8 cellular contexts compared by ENCODE assay signal in genomic region chr11:77047007-77047927, GRCh38. TPM values are rescaled to one million over a fixed set of nuclear protein-coding genes. Genes with fewer than 3 reads are reported as not detected.
A peak's percentile ranks its signal among the peaks of the same experiment; 100 is the strongest.
DNase-seq lines count a peak whose midpoint lies in the region; ATAC-seq and TF ChIP-seq lines count a peak whose summit lies in the region.

No MANE protein-coding gene starts in this region.

- TF ChIP-seq CTCF in GM10266 (IDR thresholded peaks at IDR 0.05; ENCODE audit: control insufficient read depth, insufficient read depth, low read depth, missing control alignments) (peak; percentile 67), left ventricle myocardium inferior (IDR thresholded peaks at IDR 0.05; ENCODE audit: borderline replicate concordance) (peak; percentile 74), prostate gland (IDR thresholded peaks at IDR 0.05) (peak; percentile 40 to 85 (median 80))

- H3K9me3 ChIP-seq in left ventricle myocardium inferior (replicated peaks) (no peaks in the 10 kb centered on the region), prostate gland (no peaks in the 10 kb centered on the region)

- peak; percentile 80 for ATAC-seq in HG02610 (IDR thresholded peaks at IDR 0.05; ENCODE audit: unreplicated experiment)

- 11% methylated on average over 15 of the region's 15 CpGs for WGBS in prostate gland

- no peak overlapping the region for H3K27ac ChIP-seq in left ventricle myocardium inferior (replicated peaks)
- peak overlapping the region in 1 of 2 donors; percentile 21 for H3K27ac ChIP-seq in prostate gland

- intact Hi-C loops in left ventricle myocardium inferior (cut with micrococcal nuclease) (loop anchor here (5.0 kb wide), 1 partner anchor 140 kb away; no protein-coding TSS in a partner anchor), prostate gland (cut with DNase I) (loop anchor here (1.0 to 10.0 kb wide), 5 partner anchors 44 to 312 kb away; no protein-coding TSS in a partner anchor)

- DNase-seq in GM10266 (ENCODE audit: extremely low spot score) (peak; percentile 81), NCI-H1105 (lab: John Stamatoyannopoulos, UW) (peak; percentile 56), SKM-1 treated with dmso at 0.1 percent for 144 hours (lab: John Stamatoyannopoulos, UW; ENCODE audit: unreplicated experiment) (peak; percentile 84), amniotic epithelial cell (ENCODE audit: low read depth) (peak; percentile 90), left ventricle myocardium inferior (peak; percentile 36), prostate gland (ENCODE audit: low spot score) (peak; percentile 87), 8988T (no peak)

- H3K27me3 ChIP-seq in left ventricle myocardium inferior (ENCODE audit: low read depth): peaks cover 40% of the 10 kb centered on the region
- no peaks in the 10 kb centered on the region for H3K27me3 ChIP-seq in prostate gland (replicated peaks; ENCODE audit: insufficient read depth)

- no peak for TF ChIP-seq POLR2A in prostate gland (IDR thresholded peaks at IDR 0.05)

- H3K4me3 ChIP-seq in left ventricle myocardium inferior (peak overlapping the region; percentile 56), prostate gland (peak overlapping the region in 1 of 2 donors; percentile 10)

- H3K4me1 ChIP-seq in left ventricle myocardium inferior: peaks cover 13% of the 10 kb centered on the region
- no peaks in the 10 kb centered on the region for H3K4me1 ChIP-seq in prostate gland (replicated peaks)

- H3K36me3 ChIP-seq in left ventricle myocardium inferior (no peaks in the 10 kb centered on the region), prostate gland (no peaks in the 10 kb centered on the region)

RNA-seq across cellular contexts. Expression of gene B3GNT6, which starts 13.1 kb away (rescaled TPM):
- not detected for total RNA-seq in left ventricle myocardium inferior
- total RNA-seq in prostate gland: under 1 TPM in 1 of 2 donors, not detected in 1; 0.46 TPM

RNA-seq across cellular contexts. Expression of gene CAPN5, which starts 19.5 kb away (rescaled TPM):
- 2.3 TPM for total RNA-seq in left ventricle myocardium inferior
- total RNA-seq in prostate gland: 10 to 100 TPM; 28.6 to 83.5 TPM

RNA-seq across cellular contexts. Expression of gene OMP, which starts 55.4 kb away (rescaled TPM):
- total RNA-seq in left ventricle myocardium inferior (not detected), prostate gland (1 to 10 TPM in 1 of 2 donors, not detected in 1; 8.0 TPM)
